Comparison of ENCODE assay signal across 1 cellular context in the genomic region with DNA sequence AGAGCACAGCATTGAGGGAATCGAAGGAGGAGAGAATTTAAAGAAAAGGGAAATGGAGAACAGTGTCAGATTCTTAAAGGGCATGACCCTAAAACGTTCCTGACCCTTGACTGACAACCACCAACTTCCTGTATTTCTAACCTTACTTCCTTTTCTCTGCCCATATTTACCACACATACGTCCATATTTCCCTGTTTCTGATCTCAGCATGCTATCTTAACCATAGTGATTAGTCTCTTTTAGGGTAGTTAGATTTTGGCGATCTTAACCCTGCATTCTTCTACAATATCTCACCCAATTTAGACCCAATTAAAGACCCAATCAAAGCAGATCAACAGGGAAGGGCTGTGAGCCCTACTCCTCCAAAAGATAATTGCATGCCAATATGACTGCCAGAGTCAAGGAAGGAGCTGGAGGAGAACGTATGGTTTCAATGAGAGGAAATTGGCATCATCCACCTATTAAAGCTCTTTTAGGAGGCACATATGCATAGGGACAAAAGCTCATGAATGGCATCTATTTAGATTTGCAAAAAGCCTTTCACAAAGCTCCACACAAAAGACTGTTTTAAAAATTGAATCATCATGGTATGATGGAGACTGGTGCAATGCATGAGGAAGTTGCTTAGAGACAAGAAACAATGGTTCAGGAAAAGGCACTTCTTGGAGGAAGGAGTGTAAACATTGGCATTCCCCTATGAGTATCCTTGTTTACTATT.
TF ChIP-seq lines count a peak whose summit lies in the region.

No MANE protein-coding gene starts in this region.

TF ChIP-seq in GM12878, 131 proteins besides CTCF, POLR2A, EP300 and RAD21:
- TF ChIP-seq BHLHE40 (IDR thresholded peaks at IDR 0.05; ENCODE audit: borderline replicate concordance in 1 of 2, low read depth in 2 of 2, low read length in 1 of 2) = 0 out of 4 replicates have a peak, but pooled peaks of 1 of the 2 experiments have one; percentile 27
- no peak for TF ChIP-seq KAT2A (conservative IDR thresholded peaks at IDR 0.05; ENCODE audit: control insufficient read depth, low read depth, low read length)
- peak; percentile 57 for TF ChIP-seq RUNX3 (IDR thresholded peaks at IDR 0.05; ENCODE audit: low read length)
- no peak for TF ChIP-seq SUPT20H (IDR thresholded peaks at IDR 0.05; ENCODE audit: borderline replicate concordance, control insufficient read depth, low read depth, low read length)
- TF ChIP-seq NR2F1 (conservative IDR thresholded peaks at IDR 0.05) = peak; percentile 63; the same call in 1 of the 2 replicates
- TF ChIP-seq ETV6 (conservative IDR thresholded peaks at IDR 0.05 in 1 of 2, IDR thresholded peaks at IDR 0.05 in 1 of 2; ENCODE audit: borderline replicate concordance in 1 of 2, low read depth in 1 of 2) = peak in 1 of 2 experiments; percentile 53; a peak in 1 of 4 replicates
- TF ChIP-seq MTA2 (IDR thresholded peaks at IDR 0.05; ENCODE audit: low read depth) = no peak
- no peak for TF ChIP-seq JUNB (IDR thresholded peaks at IDR 0.05)
- 0 out of 2 replicates have a peak, but pooled peaks have one; percentile 21 for TF ChIP-seq IKZF1 (conservative IDR thresholded peaks at IDR 0.05)
- TF ChIP-seq PKNOX1 (IDR thresholded peaks at IDR 0.05) = peak; percentile 56; the same call in 1 of the 2 replicates
